8 cellular contexts compared by ENCODE assay signal in genomic region chr6:7087491-7087979, GRCh38.
A peak's percentile ranks its signal among the peaks of the same experiment; 100 is the strongest.
DNase-seq lines count a peak whose midpoint lies in the region; ATAC-seq and TF ChIP-seq lines count a peak whose summit lies in the region.

No MANE protein-coding gene starts in this region.

- H3K4me1 ChIP-seq in HUES48 (ENCODE audit: control insufficient read depth, insufficient read depth, low read length) (peaks cover 27% of the 10 kb centered on the region), tibial artery (no peaks in the 10 kb centered on the region)

- DNase-seq in activated T-cell treated with anti-CD3 and anti-CD28 coated beads for 1 hour (ENCODE audit: low read depth): peak; percentile 12
- no peak for DNase-seq in activated T-cell treated with anti-CD3 and anti-CD28 coated beads for 4 hours
- DNase-seq in central memory CD8-positive, alpha-beta T cell (ENCODE audit: low spot score in 2 of 2): no peak
- DNase-seq in stimulated activated naive CD4-positive, alpha-beta T cell treated with Interleukin-2 at 50 U/mL for 16 hours (lab: John Stamatoyannopoulos, UW): peak; percentile 7
- no peak for DNase-seq in tibial artery
- no peak for DNase-seq in GM13977 (ENCODE audit: low spot score)
- DNase-seq in DMS 273 (lab: John Stamatoyannopoulos, UW; ENCODE audit: unreplicated experiment): no peak

- no peaks in the 10 kb centered on the region for H3K27me3 Mint-ChIP-seq in central memory CD8-positive, alpha-beta T cell

- H3K9ac ChIP-seq in HUES48 (ENCODE audit: low read depth, low read length): no peak overlapping the region

- in situ Hi-C loops in GM13977 (cut with MboI; ENCODE audit: low pct_unique_long_range_greater_than_20kb, low sequenced_read_pairs, unreplicated experiment): no loop called here

- H3K36me3 ChIP-seq in HUES48 (ENCODE audit: control insufficient read depth, insufficient read depth, low read length) (no peaks in the 10 kb centered on the region), tibial artery (no peaks in the 10 kb centered on the region)

- no peaks in the 10 kb centered on the region for H3K9me3 Mint-ChIP-seq in central memory CD8-positive, alpha-beta T cell

- H3K27me3 ChIP-seq in HUES48 (ENCODE audit: control insufficient read depth, insufficient read depth, low read length): peaks cover 21% of the 10 kb centered on the region
- no peaks in the 10 kb centered on the region for H3K27me3 ChIP-seq in tibial artery

- H3K9me3 ChIP-seq in HUES48 (ENCODE audit: control insufficient read depth, insufficient read depth, low read length): no peaks in the 10 kb centered on the region
- H3K9me3 ChIP-seq in tibial artery: no peaks in the 10 kb centered on the region

- peaks cover 23% of the 10 kb centered on the region for H3K4me1 Mint-ChIP-seq in central memory CD8-positive, alpha-beta T cell

- intact Hi-C loops in tibial artery (cut with DNase I; ENCODE audit: low total_unique reads): no loop called here

- ATAC-seq in central memory CD8-positive, alpha-beta T cell (replicated peaks; ENCODE audit: extremely low read depth, poor library complexity, severe bottlenecking): peak; percentile 60

- H3K36me3 Mint-ChIP-seq in central memory CD8-positive, alpha-beta T cell (ENCODE audit: insufficient read depth): peaks cover 5% of the 10 kb centered on the region

- H3K27ac ChIP-seq in HUES48 (ENCODE audit: low read depth, low read length) (peak overlapping the region; percentile 82), tibial artery (no peak overlapping the region)

- H3K4me3 Mint-ChIP-seq in central memory CD8-positive, alpha-beta T cell: peak overlapping the region; percentile 73

- peak overlapping the region; percentile 92 for H3K27ac Mint-ChIP-seq in central memory CD8-positive, alpha-beta T cell (ENCODE audit: low read depth)

- TF ChIP-seq CTCF in tibial artery (IDR thresholded peaks at IDR 0.05) (no peak), GM13977 (IDR thresholded peaks at IDR 0.05; ENCODE audit: extremely low read depth, insufficient read depth, missing control alignments) (no peak)

- H3K4me3 ChIP-seq in HUES48 (ENCODE audit: low read depth, low read length) (peak overlapping the region; percentile 15; the same call in 1 of the 2 replicates), tibial artery (no peak overlapping the region)

Comparison
In these comparisons a context has a peak if more than half of its experiments do, and no peak if none do; other contexts are left out.
1. DNase-seq: peak in activated T-cell treated with anti-CD3 and anti-CD28 coated beads for 1 hour (single experiment) and stimulated activated naive CD4-positive, alpha-beta T cell treated with Interleukin-2 at 50 U/mL for 16 hours (single experiment); none in activated T-cell treated with anti-CD3 and anti-CD28 coated beads for 4 hours (single experiment), central memory CD8-positive, alpha-beta T cell (0 of 2), tibial artery (0 of 2), GM13977 (single experiment) and DMS 273 (single experiment).